In genomic region chr1:117606608-117607261, GRCh38 we compare ENCODE assay signal across 1 cellular context.
TF ChIP-seq lines count a peak whose summit lies in the region.

No MANE protein-coding gene starts in this region.

TF ChIP-seq in GM23338, 12 proteins besides CTCF, POLR2A, EP300 and RAD21 (continued from another document):
- TF ChIP-seq, protein P1, sequence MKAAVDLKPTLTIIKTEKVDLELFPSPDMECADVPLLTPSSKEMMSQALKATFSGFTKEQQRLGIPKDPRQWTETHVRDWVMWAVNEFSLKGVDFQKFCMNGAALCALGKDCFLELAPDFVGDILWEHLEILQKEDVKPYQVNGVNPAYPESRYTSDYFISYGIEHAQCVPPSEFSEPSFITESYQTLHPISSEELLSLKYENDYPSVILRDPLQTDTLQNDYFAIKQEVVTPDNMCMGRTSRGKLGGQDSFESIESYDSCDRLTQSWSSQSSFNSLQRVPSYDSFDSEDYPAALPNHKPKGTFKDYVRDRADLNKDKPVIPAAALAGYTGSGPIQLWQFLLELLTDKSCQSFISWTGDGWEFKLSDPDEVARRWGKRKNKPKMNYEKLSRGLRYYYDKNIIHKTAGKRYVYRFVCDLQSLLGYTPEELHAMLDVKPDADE (IDR thresholded peaks at IDR 0.05) = no peak
- TF ChIP-seq NANOG (IDR thresholded peaks at IDR 0.05; ENCODE audit: borderline replicate concordance) = no peak
- TF ChIP-seq JUNB (IDR thresholded peaks at IDR 0.05; ENCODE audit: unreplicated experiment) = no peak
- no peak for TF ChIP-seq ZNF114 (CRISPR knock-in tag; IDR thresholded peaks at IDR 0.05)
- no peak for TF ChIP-seq STAT1 (IDR thresholded peaks at IDR 0.05; ENCODE audit: unreplicated experiment)
